33 cellular contexts compared by ENCODE assay signal in genomic region chr19:3420909-3421619, GRCh38. TPM values are rescaled to one million over a fixed set of nuclear protein-coding genes. Genes with fewer than 3 reads are reported as not detected.
A peak's percentile ranks its signal among the peaks of the same experiment; 100 is the strongest.
DNase-seq lines count a peak whose midpoint lies in the region; ATAC-seq and TF ChIP-seq lines count a peak whose summit lies in the region.
"Had no signal": no experiment of that assay in that cellular context is flagged by ENCODE, and none has a peak within 500 bp of the region (broad histone marks: within the 10 kb centered on the region; RNA-seq: fewer than 3 reads in every experiment).

No MANE protein-coding gene starts in this region.

- ATAC-seq in left lobe of liver: peak; percentile 7
- ATAC-seq in gastrocnemius medialis: peak; percentile 20 to 61
- no peak for ATAC-seq in HG02885 (IDR thresholded peaks at IDR 0.05; ENCODE audit: poor library complexity, unreplicated experiment)
- ATAC-seq: GM12878; naive thymus-derived CD4-positive, alpha-beta T cell; stimulated activated naive CD8-positive, alpha-beta T cell treated with anti-CD3 and anti-CD28 coated beads, Interleukin-15, amount 100 ng/mL, for 72 hours had no signal

- H3K9me3 ChIP-seq in HEK293 (ENCODE audit: control insufficient read depth, insufficient read depth, low read depth, low read length): no peaks in the 10 kb centered on the region
- H3K9me3 ChIP-seq in gastrocnemius medialis: no peaks in the 10 kb centered on the region
- no peaks in the 10 kb centered on the region for H3K9me3 ChIP-seq in stomach
- H3K9me3 ChIP-seq: BLaER1, colonic mucosa, tibial artery had no signal

- H3K4me3 ChIP-seq in HEK293 (ENCODE audit: low read depth, low read length) (no peak overlapping the region), gastrocnemius medialis (peak overlapping the region in 1 of 4 donors; percentile 11), stomach (no peak overlapping the region)
- H3K4me3 ChIP-seq: BLaER1, colonic mucosa, GM12878, tibial artery had no signal

- in situ Hi-C loops in gastrocnemius medialis (cut with MboI; ENCODE audit: low sequenced_read_pairs in 4 of 4): loop anchor here in 2 of 4 donors (10.0 kb wide), 2 partner anchors 46 to 86 kb away; no protein-coding TSS in a partner anchor

- POLR2A ChIA-PET in HEK293 (lab: Yijun Ruan, JAX): no interaction called here

- CTCF ChIA-PET in HEK293 (lab: Yijun Ruan, JAX): interaction anchor here (0.6 to 2.2 kb wide), 5 partner anchors 8 to 63 kb away, joined by 3 to 18 read pairs (median 4); no protein-coding TSS in a partner anchor

- no peaks in the 10 kb centered on the region for H3K4me1 ChIP-seq in HEK293 (ENCODE audit: control insufficient read depth, insufficient read depth, low read length)
- H3K4me1 ChIP-seq in gastrocnemius medialis: peaks cover 24 to 42% of the 10 kb centered on the region in 2 donors
- H3K4me1 ChIP-seq in stomach: peaks cover 7 to 30% (median 21%) of the 10 kb centered on the region in 4 donors
- H3K4me1 ChIP-seq: colonic mucosa had no signal

- 86 to 93% (median 89%) methylated on average over 17 to 33 of the region's 33 CpGs for WGBS in stomach, 5 donors

- peak in 1 of 2 donors; percentile 39 for TF ChIP-seq POLR2A in gastrocnemius medialis (IDR thresholded peaks at IDR 0.05)
- no peak for TF ChIP-seq POLR2A in stomach (IDR thresholded peaks at IDR 0.05)

- no peaks in the 10 kb centered on the region; a peak in 1 of 3 replicates for H3K36me3 ChIP-seq in HEK293 (ENCODE audit: control insufficient read depth in 2 of 2, insufficient read depth in 1 of 2, low read length in 2 of 2)
- H3K36me3 ChIP-seq in gastrocnemius medialis: peaks cover 0 to 10% of the 10 kb centered on the region in 2 donors
- peaks cover 8 to 43% (median 35%) of the 10 kb centered on the region in 4 donors for H3K36me3 ChIP-seq in stomach
- H3K36me3 ChIP-seq: colonic mucosa had no signal

- TF ChIP-seq EP300 in stomach (IDR thresholded peaks at IDR 0.05): no peak

- H3K27ac ChIP-seq in HEK293 (ENCODE audit: extremely low read depth, low read depth, low read length): no peak overlapping the region
- no peak overlapping the region for H3K27ac ChIP-seq in caudate nucleus (ENCODE audit: low read depth, low read length)
- H3K27ac ChIP-seq in gastrocnemius medialis: peak overlapping the region; percentile 94 to 98 (median 95)
- peak overlapping the region in 1 of 5 donors; percentile 64 for H3K27ac ChIP-seq in stomach
- H3K27ac ChIP-seq: BLaER1, colonic mucosa, epithelial cell of prostate had no signal

- intact Hi-C loops in gastrocnemius medialis (cut with DNase I; ENCODE audit: low total_unique reads) (no loop called here), stomach (cut with DNase I; ENCODE audit: low total_unique reads) (no loop called here)

- no peak for TF ChIP-seq CTCF in HEK293 (tag by site-specific recombination; IDR thresholded peaks at IDR 0.05)
- no peak for TF ChIP-seq CTCF in gastrocnemius medialis (IDR thresholded peaks at IDR 0.05 in 4 of 5, conservative IDR thresholded peaks at IDR 0.05 in 1 of 5)
- TF ChIP-seq CTCF in stomach (IDR thresholded peaks at IDR 0.05): no peak

- DNase-seq in caudate nucleus (lab: John Stamatoyannopoulos, UW) (peak in 43 of 61 donors; percentile 2 to 80 (median 45)), left lobe of liver (ENCODE audit: low spot score) (no peak), gastrocnemius medialis (peak in 1 of 2 donors; percentile 83), stomach (no peak), HuH-7.5 (ENCODE audit: low spot score) (no peak)
- DNase-seq: activated CD4-positive, alpha-beta memory T cell treated with anti-CD3 and anti-CD28 coated beads for 36 hours; activated CD4-positive, CD25-positive, alpha-beta regulatory T cell treated with anti-CD3 and anti-CD28 coated beads, Interleukin-2, amount 50 U/mL, for 72 hours; activated CD8-positive, alpha-beta memory T cell treated with anti-CD3 and anti-CD28 coated beads, Interleukin-2, amount 50 U/mL, for 48 hours; activated naive CD4-positive, alpha-beta T cell treated with Interleukin-2 at 50 U/mL for 16 hours; colonic mucosa; DMS153; effector memory CD4-positive, alpha-beta T cell; H7; MV-4-11; naive thymus-derived CD4-positive, alpha-beta T cell; NCI-H1436 treated with DMSO at 0.1 percent for 48 hours; NCI-H2081 treated with DMSO at 0.1 percent for 48 hours; NCI-H226; NCI-H526 treated with DMSO at 0.1 percent for 48 hours; retina; SHP77 treated with DMSO at 0.1 percent for 48 hours; stimulated activated CD4-positive, alpha-beta T cell treated with anti-CD3 and anti-CD28 coated beads, Interleukin-1b, Interleukin-23, amount 100 ng/mL, for 48 hours; stimulated activated naive CD8-positive, alpha-beta T cell treated with anti-CD3 and anti-CD28 coated beads, Interleukin-15, amount 100 ng/mL, for 72 hours; T-helper 2 cell; tibial artery had no signal

- H3K27me3 ChIP-seq in gastrocnemius medialis (no peaks in the 10 kb centered on the region), stomach (no peaks in the 10 kb centered on the region)
- H3K27me3 ChIP-seq: BLaER1, colonic mucosa, tibial artery had no signal

TF ChIP-seq in HEK293, 187 proteins besides CTCF, POLR2A, EP300 and RAD21:
- 0 out of 2 replicates have a peak, but pooled peaks have one; percentile 30 for TF ChIP-seq HIC1 (tag by site-specific recombination; IDR thresholded peaks at IDR 0.05)
- TF ChIP-seq ZNF2 (tag by site-specific recombination; IDR thresholded peaks at IDR 0.05): no peak

RNA-seq across cellular contexts. Expression of gene NFIC, which starts 54.7 kb away (rescaled TPM):
- 203 TPM for total RNA-seq in left lobe of liver
- total RNA-seq in gastrocnemius medialis: 100 to 1,000 TPM in 3 of 4 donors, 10 to 100 TPM in 1; 90.2 to 403 (median 348) TPM
- 100 to 1,000 TPM in 2 of 5 donors, 10 to 100 TPM in 3; 32.3 to 251 (median 94.2) TPM for total RNA-seq in stomach
- 10 to 100 TPM; 16.7 to 61.5 (median 34.2) TPM for polyA plus RNA-seq in stomach

RNA-seq across cellular contexts. Expression of gene SMIM24, which starts 59.3 kb away (rescaled TPM):
- total RNA-seq in left lobe of liver (10.8 TPM), gastrocnemius medialis (not detected), stomach (100 to 1,000 TPM in 1 of 5 donors, 10 to 100 TPM in 1, 1 to 10 TPM in 2, not detected in 1; 1.4 to 178 (median 38.3) TPM)
- polyA plus RNA-seq in stomach: 100 to 1,000 TPM in 1 of 3 donors, 10 to 100 TPM in 2; 14.1 to 116 (median 68.7) TPM
- total RNA-seq: activated CD4-positive, alpha-beta memory T cell treated with anti-CD3 and anti-CD28 coated beads for 36 hours; activated T-helper 1 cell treated with anti-CD3 and anti-CD28 coated beads, Interleukin-12 subunit alpha, Interleukin-12 subunit beta, Interleukin-2, Interleukin-4 antibody, amounts not matched to agents 30 ng/mL and 10 ng/mL and 1 ng/mL, durations not matched to agents 14 hours and 24 hours and 36 hours; omental fat pad had no signal
- polyA plus RNA-seq: keratinocyte; naive thymus-derived CD4-positive, alpha-beta T cell had no signal

Comparison
In these comparisons a context has a peak if more than half of its experiments do, and no peak if none do; other contexts are left out.
1. H3K27ac ChIP-seq: peak in gastrocnemius medialis (4 of 4); none in HEK293 (single experiment) and caudate nucleus (single experiment).
2. DNase-seq: peak in caudate nucleus (43 of 61); none in left lobe of liver (single experiment), stomach (single experiment) and HuH-7.5 (single experiment).